9 cellular contexts compared by ENCODE assay signal in genomic region chr2:172113617-172114016, GRCh38. TPM values are rescaled to one million over a fixed set of nuclear protein-coding genes. Genes with fewer than 3 reads are reported as not detected.
DNase-seq lines count a peak whose midpoint lies in the region; FAIRE-seq and TF ChIP-seq lines count a peak whose summit lies in the region.
"Had no signal": no experiment of that assay in that cellular context is flagged by ENCODE, and none has a peak within 500 bp of the region (broad histone marks: within the 10 kb centered on the region; RNA-seq: fewer than 3 reads in every experiment).

No MANE protein-coding gene starts in this region.

- TF ChIP-seq EP300 in Ishikawa (IDR thresholded peaks at IDR 0.05; ENCODE audit: borderline replicate concordance), result no peak

- peak; percentile 77 for FAIRE-seq in D721Med (lab: Jason Lieb, UNC)
- FAIRE-seq: endometrium had no signal

- DNase-seq in D721Med (ENCODE audit: insufficient read length, low spot score) (no peak), amniotic epithelial cell (ENCODE audit: low read depth) (peak; percentile 34), lung microvascular endothelial cell (ENCODE audit: low read depth in 2 of 2) (peak; percentile 65 to 66), cerebellar nuclear complex (lab: John Stamatoyannopoulos, UW) (no peak), colonic mucosa (no peak), amniotic stem cell (lab: John Stamatoyannopoulos, UW) (no peak), trophoblast cell (no peak)

- TF ChIP-seq CTCF in D721Med (IDR thresholded peaks at IDR 0.05; ENCODE audit: insufficient read depth, missing control alignments), result peak; percentile 61
- TF ChIP-seq CTCF in colonic mucosa (IDR thresholded peaks at IDR 0.05), result no peak

- H3K4me3 ChIP-seq in colonic mucosa (no peak overlapping the region), trophoblast cell (ENCODE audit: low read depth, low read length) (no peak overlapping the region)

- TF ChIP-seq RAD21 in Ishikawa (IDR thresholded peaks at IDR 0.05; ENCODE audit: low read depth), result peak; percentile 64

- H4K12ac ChIP-seq in trophoblast cell (ENCODE audit: low read depth, low read length), result no peak overlapping the region

- H3K36me3 ChIP-seq in colonic mucosa (no peaks in the 10 kb centered on the region), trophoblast cell (ENCODE audit: control insufficient read depth in 1 of 2, insufficient read depth in 2 of 2, low read length in 2 of 2) (no peaks in the 10 kb centered on the region)

- H2BK5ac ChIP-seq in trophoblast cell (ENCODE audit: low read depth, low read length, poor library complexity), result no peak overlapping the region

- H3K4me1 ChIP-seq in colonic mucosa (no peaks in the 10 kb centered on the region), trophoblast cell (ENCODE audit: control insufficient read depth in 1 of 2, insufficient read depth in 2 of 2, low read length in 2 of 2) (peaks cover 8 to 9% of the 10 kb centered on the region in 2 experiments)

- H3K4me2 ChIP-seq in trophoblast cell (ENCODE audit: low read length), result no peak overlapping the region

- H3K4ac ChIP-seq in trophoblast cell (ENCODE audit: low read depth, low read length), result no peak overlapping the region

- H3K9ac ChIP-seq in colonic mucosa (ENCODE audit: low read depth in 2 of 2, low read length in 2 of 2) (no peak overlapping the region), trophoblast cell (ENCODE audit: low read length) (no peak overlapping the region)

- H2BK12ac ChIP-seq in trophoblast cell (ENCODE audit: low read length), result no peak overlapping the region

- no peak overlapping the region for H2BK120ac ChIP-seq in trophoblast cell (ENCODE audit: insufficient read depth, low read length, poor library complexity)

- WGBS in trophoblast cell (ENCODE audit: extremely low coverage, insufficient coverage, insufficient read length), result no CpG with 5 or more reads among the region's 2 CpGs

- H3K79me1 ChIP-seq in trophoblast cell (ENCODE audit: low read length), result no peaks in the 10 kb centered on the region

- H3K27me3 ChIP-seq in colonic mucosa (no peaks in the 10 kb centered on the region), trophoblast cell (ENCODE audit: insufficient read depth, low read length) (no peaks in the 10 kb centered on the region)

- no peak overlapping the region for H3K23ac ChIP-seq in trophoblast cell (ENCODE audit: low read length)

- no peak overlapping the region for H2AFZ ChIP-seq in trophoblast cell (ENCODE audit: insufficient read depth, low read length, poor library complexity)

- no peak overlapping the region for H3K18ac ChIP-seq in trophoblast cell (ENCODE audit: low read length)

- H3K9me3 ChIP-seq in colonic mucosa (no peaks in the 10 kb centered on the region), trophoblast cell (ENCODE audit: insufficient read depth, low read depth, low read length) (no peaks in the 10 kb centered on the region)

- no peak overlapping the region for H4K8ac ChIP-seq in trophoblast cell (ENCODE audit: low read depth, low read length)

- no peak overlapping the region for H3K14ac ChIP-seq in trophoblast cell (ENCODE audit: low read length)

- H2AK5ac ChIP-seq in trophoblast cell (ENCODE audit: low read length), result no peak overlapping the region

- intact Hi-C loops in colonic mucosa (cut with DNase I), result no loop called here

- no peak overlapping the region for H3K27ac ChIP-seq in colonic mucosa
- H3K27ac ChIP-seq in trophoblast cell (ENCODE audit: low read depth, low read length), result no peak overlapping the region

- H4K91ac ChIP-seq in trophoblast cell (ENCODE audit: low read depth, low read length), result no peak overlapping the region

- no peaks in the 10 kb centered on the region for H3K79me2 ChIP-seq in trophoblast cell (ENCODE audit: control insufficient read depth, insufficient read depth, low read length, poor library complexity)

TF ChIP-seq in Ishikawa, 13 proteins besides CTCF, POLR2A, EP300 and RAD21:
- TF ChIP-seq CREB1 (IDR thresholded peaks at IDR 0.05; ENCODE audit: low read depth), result no peak
- no peak for TF ChIP-seq TAF1 (IDR thresholded peaks at IDR 0.05; ENCODE audit: low read depth)
- TF ChIP-seq EGR1 (IDR thresholded peaks at IDR 0.05), result no peak
- TF ChIP-seq TCF12 (IDR thresholded peaks at IDR 0.05; ENCODE audit: low read depth), result no peak
- no peak for TF ChIP-seq NFIC (IDR thresholded peaks at IDR 0.05)
- TF ChIP-seq YY1 (IDR thresholded peaks at IDR 0.05; ENCODE audit: low read depth), result no peak
- TF ChIP-seq ZBTB7A (IDR thresholded peaks at IDR 0.05; ENCODE audit: low read depth), result no peak
- no peak for TF ChIP-seq TEAD4 (IDR thresholded peaks at IDR 0.05)
TF ChIP-seq in Ishikawa: peak in this region for 0.

RNA-seq across cellular contexts. Expression of gene DLX2, which starts 10.9 kb away (rescaled TPM):
- total RNA-seq in lung microvascular endothelial cell (under 0.01 TPM in 1 of 2 replicates, not detected in the other), colonic mucosa (not detected)
- 25.2 and 26.9 TPM in 2 replicates for polyA plus RNA-seq in trophoblast cell (2013)

RNA-seq across cellular contexts. Expression of gene DLX1, which starts 28.3 kb away (rescaled TPM):
- total RNA-seq in lung microvascular endothelial cell (not detected in 2 replicates), colonic mucosa (under 1 TPM in 1 of 2 donors, not detected in 1; 0.19 TPM)
- polyA plus RNA-seq in trophoblast cell (2013), result 14.1 and 14.7 TPM in 2 replicates

Comparison
In these comparisons a context has a peak if more than half of its experiments do, and no peak if none do; other contexts are left out.
1. DNase-seq: peak in amniotic epithelial cell (single experiment) and lung microvascular endothelial cell (2 of 2); none in D721Med (single experiment), cerebellar nuclear complex (0 of 2), colonic mucosa (single experiment), amniotic stem cell (single experiment) and trophoblast cell (0 of 2).